Comparison of ENCODE assay signal across 13 cellular contexts in genomic region chr17:40915721-40916256, GRCh38. TPM values are rescaled to one million over a fixed set of nuclear protein-coding genes. Genes with fewer than 3 reads are reported as not detected.
A peak's percentile ranks its signal among the peaks of the same experiment; 100 is the strongest.
DNase-seq lines count a peak whose midpoint lies in the region; ATAC-seq and TF ChIP-seq lines count a peak whose summit lies in the region.
"Had no signal": no experiment of that assay in that cellular context is flagged by ENCODE, and none has a peak within 500 bp of the region (broad histone marks: within the 10 kb centered on the region; RNA-seq: fewer than 3 reads in every experiment).

No MANE protein-coding gene starts in this region.

- H3K27ac Mint-ChIP-seq in endodermal cell, result peak overlapping the region; percentile 11
- H3K27ac Mint-ChIP-seq: natural killer cell had no signal

- ATAC-seq in GM18909 (IDR thresholded peaks at IDR 0.05; ENCODE audit: poor library complexity, unreplicated experiment), result no peak
- no peak for ATAC-seq in activated T-cell treated with anti-CD3 and anti-CD28 coated beads, Interleukin-2, amount 50 U/mL, for 4 hours
- ATAC-seq: natural killer cell had no signal

- no peaks in the 10 kb centered on the region for H3K9me3 Mint-ChIP-seq in endodermal cell
- no peaks in the 10 kb centered on the region for H3K9me3 Mint-ChIP-seq in activated T-cell treated with anti-CD3 and anti-CD28 coated beads, Interleukin-2, amount 50 U/mL, for 4 hours
- H3K9me3 Mint-ChIP-seq: natural killer cell had no signal

- no peak overlapping the region for H3K4me3 ChIP-seq in endodermal cell (ENCODE audit: low read length)

- no peaks in the 10 kb centered on the region for H3K36me3 Mint-ChIP-seq in endodermal cell (ENCODE audit: low read depth)
- no peaks in the 10 kb centered on the region for H3K36me3 Mint-ChIP-seq in activated T-cell treated with anti-CD3 and anti-CD28 coated beads, Interleukin-2, amount 50 U/mL, for 4 hours (ENCODE audit: insufficient read depth)
- H3K36me3 Mint-ChIP-seq: natural killer cell had no signal

- H3K4me1 Mint-ChIP-seq in endodermal cell, result no peaks in the 10 kb centered on the region
- H3K4me1 Mint-ChIP-seq in activated T-cell treated with anti-CD3 and anti-CD28 coated beads, Interleukin-2, amount 50 U/mL, for 4 hours (ENCODE audit: low read depth), result peaks cover 4% of the 10 kb centered on the region
- H3K4me1 Mint-ChIP-seq: natural killer cell had no signal

- no peaks in the 10 kb centered on the region for H3K4me1 ChIP-seq in endodermal cell (ENCODE audit: control insufficient read depth, insufficient read depth, low read length)

- H3K27me3 Mint-ChIP-seq in endodermal cell (ENCODE audit: insufficient read depth), result peaks cover under 1% of the 10 kb centered on the region
- H3K27me3 Mint-ChIP-seq in activated T-cell treated with anti-CD3 and anti-CD28 coated beads, Interleukin-2, amount 50 U/mL, for 4 hours (ENCODE audit: low read depth), result peaks cover 15% of the 10 kb centered on the region

- H3K27me3 ChIP-seq in endodermal cell (ENCODE audit: control insufficient read depth, insufficient read depth, low read length, poor library complexity, severe bottlenecking), result no peaks in the 10 kb centered on the region

- no peak overlapping the region for H3K9ac ChIP-seq in endodermal cell (ENCODE audit: extremely low read depth, low read length, poor library complexity, severe bottlenecking)

- no peak overlapping the region for H3K27ac ChIP-seq in endodermal cell (ENCODE audit: low read depth, low read length)

- DNase-seq in GM04504 (ENCODE audit: low read depth), result peak; percentile 30
- peak; percentile 69 for DNase-seq in M059J (ENCODE audit: low read depth)
- DNase-seq in endodermal cell, result no peak
- peak; percentile 25 for DNase-seq in pons (ENCODE audit: low spot score)
- no peak for DNase-seq in activated CD4-positive, alpha-beta T cell treated with anti-CD3 and anti-CD28 coated beads, Interleukin-2, amount 50 U/mL, for 1 hour
- DNase-seq in NCI-H1694 treated with DMSO at 0.1 percent for 48 hours (lab: John Stamatoyannopoulos, UW), result no peak
- DNase-seq in activated T-cell treated with anti-CD3 and anti-CD28 coated beads, Interleukin-2, amount 50 U/mL, for 4 hours, result no peak
- DNase-seq: activated CD4-positive, alpha-beta T cell treated with anti-CD3 and anti-CD28 coated beads for 48 hours; DMS79; natural killer cell had no signal

- 86 to 87% methylated on average over 2 of the region's 2 CpGs for WGBS in endodermal cell (ENCODE audit: insufficient coverage in 1 of 2, insufficient read length in 1 of 2), 2 experiments

- H3K9me3 ChIP-seq in endodermal cell (ENCODE audit: control insufficient read depth, low read length), result no peaks in the 10 kb centered on the region

- H3K36me3 ChIP-seq in endodermal cell (ENCODE audit: control insufficient read depth, insufficient read depth, low read length), result no peaks in the 10 kb centered on the region

- no peak for TF ChIP-seq CTCF in endodermal cell (conservative IDR thresholded peaks at IDR 0.05)

- no peak overlapping the region for H3K4me3 Mint-ChIP-seq in endodermal cell
- H3K4me3 Mint-ChIP-seq in activated T-cell treated with anti-CD3 and anti-CD28 coated beads, Interleukin-2, amount 50 U/mL, for 4 hours, result no peak overlapping the region
- H3K4me3 Mint-ChIP-seq: natural killer cell had no signal

RNA-seq across cellular contexts. Expression of gene KRT23, which starts 21.7 kb away (rescaled TPM):
- not detected in 2 replicates for total RNA-seq in M059J (2014; rRNA removed; shearing (Covaris generic))
- not detected for total RNA-seq in endodermal cell
- not detected for polyA plus RNA-seq in endodermal cell (2013, experiment 1 of 2)
- not detected for polyA plus RNA-seq in endodermal cell (2013, experiment 2 of 2)
- total RNA-seq in activated T-cell treated with anti-CD3 and anti-CD28 coated beads, Interleukin-2, amount 50 U/mL, for 4 hours, result not detected

RNA-seq across cellular contexts. Expression of gene KRT20, which starts 30.7 kb away (rescaled TPM):
- 0.17 TPM in 1 of 2 replicates, not detected in the other for total RNA-seq in M059J (2014; rRNA removed; shearing (Covaris generic))
- not detected for total RNA-seq in endodermal cell
- not detected for polyA plus RNA-seq in endodermal cell (2013, experiment 1 of 2)
- not detected for polyA plus RNA-seq in endodermal cell (2013, experiment 2 of 2)
- under 1 TPM; 0.19 to 0.30 (median 0.21) TPM for total RNA-seq in activated T-cell treated with anti-CD3 and anti-CD28 coated beads, Interleukin-2, amount 50 U/mL, for 4 hours
- total RNA-seq: natural killer cell had no signal

RNA-seq across cellular contexts. Expression of gene KRT12, which starts 48.8 kb away (rescaled TPM):
- not detected in 2 replicates for total RNA-seq in M059J (2014; rRNA removed; shearing (Covaris generic))
- total RNA-seq in endodermal cell, result not detected
- not detected for polyA plus RNA-seq in endodermal cell (2013, experiment 1 of 2)
- polyA plus RNA-seq in endodermal cell (2013, experiment 2 of 2), result not detected
- total RNA-seq in activated T-cell treated with anti-CD3 and anti-CD28 coated beads, Interleukin-2, amount 50 U/mL, for 4 hours, result not detected
- total RNA-seq: natural killer cell, urinary bladder had no signal
- polyA plus RNA-seq: adipose tissue, urinary bladder had no signal

RNA-seq across cellular contexts. Expression of gene KRT39, which starts 51.0 kb away (rescaled TPM):
- total RNA-seq in M059J (2014; rRNA removed; shearing (Covaris generic)), result 0.20 TPM in 1 of 2 replicates, not detected in the other
- total RNA-seq in endodermal cell, result not detected
- not detected for polyA plus RNA-seq in endodermal cell (2013, experiment 1 of 2)
- not detected for polyA plus RNA-seq in endodermal cell (2013, experiment 2 of 2)
- not detected for total RNA-seq in activated T-cell treated with anti-CD3 and anti-CD28 coated beads, Interleukin-2, amount 50 U/mL, for 4 hours
- total RNA-seq: natural killer cell, urinary bladder had no signal
- polyA plus RNA-seq: urinary bladder had no signal

Comparison
In these comparisons a context has a peak if more than half of its experiments do, and no peak if none do; other contexts are left out.
1. DNase-seq: peak in GM04504 (single experiment), M059J (single experiment) and pons (single experiment); none in endodermal cell (single experiment), activated CD4-positive, alpha-beta T cell treated with anti-CD3 and anti-CD28 coated beads, Interleukin-2, amount 50 U/mL, for 1 hour (single experiment), NCI-H1694 treated with DMSO at 0.1 percent for 48 hours (single experiment) and activated T-cell treated with anti-CD3 and anti-CD28 coated beads, Interleukin-2, amount 50 U/mL, for 4 hours (single experiment).